Comparison of ENCODE assay signal across 16 cellular contexts in genomic region chr14:23612354-23612732, GRCh38. TPM values are rescaled to one million over a fixed set of nuclear protein-coding genes. Genes with fewer than 3 reads are reported as not detected.
"Had no signal": no experiment of that assay in that cellular context is flagged by ENCODE, and none has a peak within 500 bp of the region (broad histone marks: within the 10 kb centered on the region; RNA-seq: fewer than 3 reads in every experiment).

No MANE protein-coding gene starts in this region.

- H3K36me3 ChIP-seq: heart left ventricle, neutrophil had no signal

- H3K4me2 ChIP-seq: smooth muscle cell had no signal

- H3K9me3 ChIP-seq: heart left ventricle, neutrophil had no signal

- DNase-seq: activated CD8-positive, alpha-beta memory T cell treated with anti-CD3 and anti-CD28 coated beads, Interleukin-2, amount 50 U/mL, for 4 hours; activated CD8-positive, alpha-beta T cell treated with anti-CD3 and anti-CD28 coated beads for 36 hours; activated T-cell treated with anti-CD3 and anti-CD28 coated beads, Interleukin-2, amount 50 U/mL, for 72 hours; effector memory CD4-positive, alpha-beta T cell; heart left ventricle; left ventricle myocardium superior; right cardiac atrium; stimulated activated naive B cell treated with anti-CD40 and anti-IgM and Interleukin-4, amounts not matched to agents 10 μg/mL and 1 μg/mL and 100 μg/mL, for 72 hours; T-helper 9 cell had no signal

- H3K9me3 Mint-ChIP-seq: type B pancreatic cell had no signal

- H3K4me3 Mint-ChIP-seq: activated CD8-positive, alpha-beta T cell treated with anti-CD3 and anti-CD28 coated beads for 36 hours; activated T-cell treated with anti-CD3 and anti-CD28 coated beads, Interleukin-2, amount 50 U/mL, for 72 hours; brain; mesothelial cell of epicardium; stimulated activated naive B cell treated with anti-CD40 and anti-IgM and Interleukin-4, amounts not matched to agents 10 μg/mL and 1 μg/mL and 100 μg/mL, for 72 hours; type B pancreatic cell had no signal

- H3K4me3 ChIP-seq: heart left ventricle, smooth muscle cell had no signal

- H3K4me1 Mint-ChIP-seq: brain; mesothelial cell of epicardium; stimulated activated naive B cell treated with anti-CD40 and anti-IgM and Interleukin-4, amounts not matched to agents 10 μg/mL and 1 μg/mL and 100 μg/mL, for 72 hours had no signal

- H3K27ac Mint-ChIP-seq: activated CD8-positive, alpha-beta T cell treated with anti-CD3 and anti-CD28 coated beads for 36 hours; brain; mesothelial cell of epicardium; stimulated activated naive B cell treated with anti-CD40 and anti-IgM and Interleukin-4, amounts not matched to agents 10 μg/mL and 1 μg/mL and 100 μg/mL, for 72 hours; type B pancreatic cell had no signal

- ATAC-seq: activated CD8-positive, alpha-beta T cell treated with anti-CD3 and anti-CD28 coated beads for 36 hours; activated T-cell treated with anti-CD3 and anti-CD28 coated beads, Interleukin-2, amount 50 U/mL, for 72 hours; left ventricle myocardium superior; right cardiac atrium; stimulated activated naive B cell treated with anti-CD40 and anti-IgM and Interleukin-4, amounts not matched to agents 10 μg/mL and 1 μg/mL and 100 μg/mL, for 72 hours had no signal

- H3K27ac ChIP-seq: heart left ventricle, neutrophil had no signal

- H3K36me3 Mint-ChIP-seq: brain; mesothelial cell of epicardium; stimulated activated naive B cell treated with anti-CD40 and anti-IgM and Interleukin-4, amounts not matched to agents 10 μg/mL and 1 μg/mL and 100 μg/mL, for 72 hours; type B pancreatic cell had no signal

- H3K27me3 ChIP-seq: neutrophil had no signal

RNA-seq across cellular contexts. Expression of gene DHRS2, which starts 23.8 kb away (rescaled TPM):
- total RNA-seq: fibroblast of lung, left ventricle myocardium superior, posterior vena cava, right cardiac atrium had no signal
- polyA plus RNA-seq: right cardiac atrium had no signal

RNA-seq across cellular contexts. Expression of gene JPH4, which starts 33.8 kb away (rescaled TPM):
- total RNA-seq: fibroblast of lung had no signal
- polyA plus RNA-seq: fibroblast of lung, smooth muscle cell had no signal
